In the genomic region with DNA sequence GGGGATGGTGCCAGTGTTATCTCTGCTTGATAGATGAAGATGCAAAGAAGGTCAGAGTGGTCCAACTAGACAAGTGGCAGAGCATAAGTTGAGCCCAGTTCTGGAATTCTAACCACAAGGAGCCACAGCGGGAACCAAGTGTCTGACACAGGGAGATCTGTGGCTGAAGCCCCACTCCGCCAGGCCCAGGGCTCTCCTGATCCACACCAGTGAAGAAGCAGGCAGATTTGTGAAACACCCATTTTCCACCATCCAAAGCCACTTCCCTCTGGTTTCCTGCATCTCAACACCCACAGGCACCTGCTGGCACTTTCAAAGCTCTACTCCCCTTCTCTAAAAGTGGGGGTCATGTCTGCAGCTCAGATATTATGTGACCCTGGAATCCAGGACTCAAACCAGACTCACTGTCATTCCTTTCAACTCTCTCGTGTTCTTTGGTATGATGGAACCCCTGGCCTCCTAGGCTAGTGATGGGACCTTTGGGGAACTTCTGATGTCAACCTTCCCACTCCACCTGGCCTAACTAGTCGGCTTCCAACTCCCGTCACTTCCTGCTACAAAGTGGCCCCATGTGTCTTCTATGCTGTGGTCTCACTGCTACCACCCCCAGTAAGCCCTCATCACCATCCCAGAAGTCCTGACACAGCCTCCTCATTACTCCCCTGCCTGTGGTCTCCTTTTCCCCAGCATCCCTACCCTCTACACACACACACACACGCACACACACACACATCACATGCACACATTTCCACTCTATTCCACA, we compare ENCODE assay signal across 16 cellular contexts.
DNase-seq lines count a peak whose midpoint lies in the region; ATAC-seq and TF ChIP-seq lines count a peak whose summit lies in the region.
"Had no signal": no experiment of that assay in that cellular context is flagged by ENCODE, and none has a peak within 500 bp of the region (broad histone marks: within the 10 kb centered on the region; RNA-seq: fewer than 3 reads in every experiment).

No MANE protein-coding gene starts in this region.

- H3K27ac ChIP-seq in dorsolateral prefrontal cortex (peak overlapping the region in 49 of 59 donors; percentile 1 to 80 (median 56)), substantia nigra (ENCODE audit: low read depth, low read length, poor library complexity, severe bottlenecking) (peak overlapping the region; percentile 32)
- H3K27ac ChIP-seq: 22Rv1, GM23248, HL-60 had no signal

- H3K27ac Mint-ChIP-seq in osteocyte (ENCODE audit: unreplicated experiment): no peak overlapping the region
- H3K27ac Mint-ChIP-seq in activated T-helper 1 cell treated with anti-CD3 and anti-CD28 coated beads, Interleukin-12 subunit alpha, Interleukin-12 subunit beta, Interleukin-2, Interleukin-4 antibody, amounts not matched to agents 30 ng/mL and 10 ng/mL and 1 ng/mL, durations not matched to agents 14 hours and 24 hours and 36 hours: no peak overlapping the region

- no peaks in the 10 kb centered on the region for H3K27me3 Mint-ChIP-seq in osteocyte (ENCODE audit: unreplicated experiment)
- H3K27me3 Mint-ChIP-seq in activated T-helper 1 cell treated with anti-CD3 and anti-CD28 coated beads, Interleukin-12 subunit alpha, Interleukin-12 subunit beta, Interleukin-2, Interleukin-4 antibody, amounts not matched to agents 30 ng/mL and 10 ng/mL and 1 ng/mL, durations not matched to agents 14 hours and 24 hours and 36 hours (ENCODE audit: insufficient read depth): peaks cover 8% of the 10 kb centered on the region

- DNase-seq in activated CD4-positive, CD25-positive, alpha-beta regulatory T cell treated with anti-CD3 and anti-CD28 coated beads, Interleukin-2, amount 50 U/mL, for 72 hours: peak; percentile 18
- DNase-seq in activated CD4-positive, CD25-positive, alpha-beta regulatory T cell (lab: John Stamatoyannopoulos, UW): no peak
- DNase-seq in dorsolateral prefrontal cortex: peak in 2 of 10 donors; percentile 12 to 29
- DNase-seq in osteocyte (ENCODE audit: extremely low spot score, unreplicated experiment): peak; percentile 27
- DNase-seq in substantia nigra (lab: John Stamatoyannopoulos, UW): peak in 1 of 49 donors; percentile 20
- DNase-seq in middle frontal gyrus (ENCODE audit: extremely low spot score, low spot score): no peak
- no peak for DNase-seq in activated T-helper 1 cell treated with anti-CD3 and anti-CD28 coated beads, Interleukin-12 subunit alpha, Interleukin-12 subunit beta, Interleukin-2, Interleukin-4 antibody, amounts not matched to agents 30 ng/mL and 10 ng/mL and 1 ng/mL, durations not matched to agents 14 hours and 24 hours and 36 hours (ENCODE audit: low spot score)
- DNase-seq: Caco-2; CD8-positive, alpha-beta memory T cell; DMS53; GF-D8; GM23248 had no signal

- intact Hi-C loops in dorsolateral prefrontal cortex (cut with DNase I): no loop called here
- intact Hi-C loops in activated T-helper 1 cell treated with anti-CD3 and anti-CD28 coated beads, Interleukin-12 subunit alpha, Interleukin-12 subunit beta, Interleukin-2, Interleukin-4 antibody, amounts not matched to agents 30 ng/mL and 10 ng/mL and 1 ng/mL, durations not matched to agents 14 hours and 24 hours and 36 hours (cut with micrococcal nuclease): no loop called here

- no peaks in the 10 kb centered on the region for H3K36me3 Mint-ChIP-seq in osteocyte (ENCODE audit: unreplicated experiment)
- H3K36me3 Mint-ChIP-seq in activated T-helper 1 cell treated with anti-CD3 and anti-CD28 coated beads, Interleukin-12 subunit alpha, Interleukin-12 subunit beta, Interleukin-2, Interleukin-4 antibody, amounts not matched to agents 30 ng/mL and 10 ng/mL and 1 ng/mL, durations not matched to agents 14 hours and 24 hours and 36 hours (ENCODE audit: low read depth): no peaks in the 10 kb centered on the region
- H3K36me3 Mint-ChIP-seq: CD8-positive, alpha-beta memory T cell had no signal

- ATAC-seq in GM19023 (IDR thresholded peaks at IDR 0.05; ENCODE audit: unreplicated experiment): no peak
- ATAC-seq: HCT116 had no signal

- no peaks in the 10 kb centered on the region for H3K27me3 ChIP-seq in dorsolateral prefrontal cortex

- no peaks in the 10 kb centered on the region for H3K9me3 Mint-ChIP-seq in osteocyte (ENCODE audit: unreplicated experiment)
- H3K9me3 Mint-ChIP-seq in activated T-helper 1 cell treated with anti-CD3 and anti-CD28 coated beads, Interleukin-12 subunit alpha, Interleukin-12 subunit beta, Interleukin-2, Interleukin-4 antibody, amounts not matched to agents 30 ng/mL and 10 ng/mL and 1 ng/mL, durations not matched to agents 14 hours and 24 hours and 36 hours: no peaks in the 10 kb centered on the region

- TF ChIP-seq CTCF in dorsolateral prefrontal cortex (IDR thresholded peaks at IDR 0.05 in 54 of 56, conservative IDR thresholded peaks at IDR 0.05 in 2 of 56; ENCODE audit: low read depth in 1 of 56, partially characterized antibody in 56 of 56) (no peak), osteocyte (IDR thresholded peaks at IDR 0.05) (no peak)

- H3K4me3 Mint-ChIP-seq in osteocyte (ENCODE audit: unreplicated experiment): no peak overlapping the region
- no peak overlapping the region for H3K4me3 Mint-ChIP-seq in activated T-helper 1 cell treated with anti-CD3 and anti-CD28 coated beads, Interleukin-12 subunit alpha, Interleukin-12 subunit beta, Interleukin-2, Interleukin-4 antibody, amounts not matched to agents 30 ng/mL and 10 ng/mL and 1 ng/mL, durations not matched to agents 14 hours and 24 hours and 36 hours
- H3K4me3 Mint-ChIP-seq: CD8-positive, alpha-beta memory T cell had no signal

- H3K4me1 Mint-ChIP-seq in osteocyte (ENCODE audit: unreplicated experiment): no peaks in the 10 kb centered on the region
- no peaks in the 10 kb centered on the region for H3K4me1 Mint-ChIP-seq in activated T-helper 1 cell treated with anti-CD3 and anti-CD28 coated beads, Interleukin-12 subunit alpha, Interleukin-12 subunit beta, Interleukin-2, Interleukin-4 antibody, amounts not matched to agents 30 ng/mL and 10 ng/mL and 1 ng/mL, durations not matched to agents 14 hours and 24 hours and 36 hours (ENCODE audit: low read depth)

- H3K4me3 ChIP-seq in dorsolateral prefrontal cortex: no peak overlapping the region
- H3K4me3 ChIP-seq: GM23248 had no signal

Comparison
In these comparisons a context has a peak if more than half of its experiments do, and no peak if none do; other contexts are left out.
1. DNase-seq: peak in activated CD4-positive, CD25-positive, alpha-beta regulatory T cell treated with anti-CD3 and anti-CD28 coated beads, Interleukin-2, amount 50 U/mL, for 72 hours (single experiment) and osteocyte (single experiment); none in activated CD4-positive, CD25-positive, alpha-beta regulatory T cell (0 of 4), middle frontal gyrus (single experiment) and activated T-helper 1 cell treated with anti-CD3 and anti-CD28 coated beads, Interleukin-12 subunit alpha, Interleukin-12 subunit beta, Interleukin-2, Interleukin-4 antibody, amounts not matched to agents 30 ng/mL and 10 ng/mL and 1 ng/mL, durations not matched to agents 14 hours and 24 hours and 36 hours (single experiment).